In genomic region chr6:69866351-69867074, GRCh38 we compare ENCODE assay signal across 7 cellular contexts. TPM values are rescaled to one million over a fixed set of nuclear protein-coding genes. Genes with fewer than 3 reads are reported as not detected.
DNase-seq lines count a peak whose midpoint lies in the region; ATAC-seq, FAIRE-seq and TF ChIP-seq lines count a peak whose summit lies in the region.

Gene COL19A1, plus strand, starts transcription at chr6:69866556. Its CDS starts 13,012 bp downstream, at chr6:69879568.

- intact Hi-C loops in cardiac septum (cut with DNase I), result loop anchor here (5.0 kb wide), 1 partner anchor 69 kb away; the partner anchor contains the start of gene LMBRD1

- no peak for TF ChIP-seq CTCF in progenitor cell of endocrine pancreas (IDR thresholded peaks at IDR 0.05; ENCODE audit: unreplicated experiment)

- H3K36me3 Mint-ChIP-seq in progenitor cell of endocrine pancreas (ENCODE audit: insufficient read depth), result no peaks in the 10 kb centered on the region

- DNase-seq in NCI-H446 (lab: John Stamatoyannopoulos, UW), result peak; percentile 39 to 41
- peak; percentile 70 for DNase-seq in activated effector memory CD4-positive, alpha-beta T cell treated with anti-CD3 and anti-CD28 coated beads, Interleukin-2, amount 50 U/mL, for 16 hours
- DNase-seq in cardiac septum (ENCODE audit: low spot score), result peak; percentile 79
- peak; percentile 11 for DNase-seq in progenitor cell of endocrine pancreas (ENCODE audit: low spot score, unreplicated experiment)
- no peak for DNase-seq in HTR-8/SVneo (ENCODE audit: insufficient read length, low spot score)

- no peak for FAIRE-seq in HTR-8/SVneo (lab: Jason Lieb, UNC)

- ATAC-seq in HG02642 (IDR thresholded peaks at IDR 0.05; ENCODE audit: poor library complexity, unreplicated experiment), result peak; percentile 59

- peaks cover 14% of the 10 kb centered on the region for H3K4me1 Mint-ChIP-seq in progenitor cell of endocrine pancreas (ENCODE audit: low read depth)

- no peaks in the 10 kb centered on the region for H3K9me3 Mint-ChIP-seq in progenitor cell of endocrine pancreas (ENCODE audit: low read depth)

- peak; percentile 84 for TF ChIP-seq POLR2A in GM18526 (IDR thresholded peaks at IDR 0.05; ENCODE audit: extremely low read depth, insufficient read length)

- H3K27me3 Mint-ChIP-seq in progenitor cell of endocrine pancreas, result peaks cover 9% of the 10 kb centered on the region

- peak within 1 kb of the TSS; percentile 71 for H3K27ac Mint-ChIP-seq in progenitor cell of endocrine pancreas

- peak within 1 kb of the TSS; percentile 79 for H3K4me3 Mint-ChIP-seq in progenitor cell of endocrine pancreas (ENCODE audit: low read depth)

RNA-seq across cellular contexts. Expression of gene COL19A1, which starts in this region (rescaled TPM):
- total RNA-seq in cardiac septum, result 3.3 TPM
- 2.3 and 3.5 TPM in 2 replicates for total RNA-seq in progenitor cell of endocrine pancreas
